In genomic region chr15:40345225-40345866, GRCh38 we compare ENCODE assay signal across 26 cellular contexts. TPM values are rescaled to one million over a fixed set of nuclear protein-coding genes. Genes with fewer than 3 reads are reported as not detected.
DNase-seq lines count a peak whose midpoint lies in the region; FAIRE-seq and TF ChIP-seq lines count a peak whose summit lies in the region.
"Had no signal": no experiment of that assay in that cellular context is flagged by ENCODE, and none has a peak within 500 bp of the region (broad histone marks: within the 10 kb centered on the region; RNA-seq: fewer than 3 reads in every experiment).

No MANE protein-coding gene starts in this region.

- H3K4me1 ChIP-seq in GM23248 (ENCODE audit: insufficient read depth) (peaks cover 32% of the 10 kb centered on the region), H1 (replicated peaks in 1 of 4; ENCODE audit: control insufficient read depth in 3 of 4, insufficient read depth in 4 of 4, low read length in 3 of 4) (peaks cover 0 to 14% (median 6%) of the 10 kb centered on the region in 4 experiments; a peak in 5 of 7 replicates), stomach (peaks cover 33 to 74% (median 68%) of the 10 kb centered on the region in 4 donors)

- TF ChIP-seq POLR2A in H1 (IDR thresholded peaks at IDR 0.05; ENCODE audit: control extremely low read depth in 1 of 2, low read depth in 2 of 2, low read length in 2 of 2): no peak
- no peak for TF ChIP-seq POLR2A in stomach (IDR thresholded peaks at IDR 0.05)

- H3K27ac ChIP-seq in GM23248 (no peak overlapping the region), H1 (ENCODE audit: low read depth, low read length) (no peak overlapping the region), stomach (peak overlapping the region; percentile 37 to 74 (median 71)), WERI-Rb-1 (no peak overlapping the region)
- H3K27ac ChIP-seq: epithelial cell of prostate, left ventricle myocardium inferior, SJCRH30 had no signal

- no peak overlapping the region for H2BK20ac ChIP-seq in H1 (ENCODE audit: low read length)

- no peaks in the 10 kb centered on the region for H3K27me3 Mint-ChIP-seq in activated T-helper 2 cell treated with anti-CD3 and anti-CD28 coated beads, Interferon-gamma antibody, Interleukin-2, Interleukin-4, amounts not matched to agents 10 μg/mL and 5 μg/mL and 100 μg/mL, durations not matched to agents 14 hours and 24 hours and 36 hours (ENCODE audit: low read depth)
- H3K27me3 Mint-ChIP-seq in CD14-positive monocyte (ENCODE audit: low read depth in 3 of 3): peaks cover 0 to 9% (median 7%) of the 10 kb centered on the region in 3 donors
- H3K27me3 Mint-ChIP-seq: activated B cell treated with CpG ODN at 0.5 μM for 24 hours; IgD-negative memory B cell; stimulated activated naive CD8-positive, alpha-beta T cell treated with anti-CD3 and anti-CD28 coated beads, Interleukin-15, Interleukin-2, amounts not matched to agents 100 ng/mL and 50 ng/mL, for 24 hours had no signal

- in situ Hi-C loops in GM23248 (cut with MboI): no loop called here

- H4K20me1 ChIP-seq in GM23248 (ENCODE audit: insufficient read depth) (no peaks in the 10 kb centered on the region), H1 (replicated peaks in 1 of 2; ENCODE audit: control insufficient read depth in 1 of 2, insufficient read depth in 2 of 2, low read length in 2 of 2) (no peaks in the 10 kb centered on the region)

- H2BK120ac ChIP-seq in H1 (replicated peaks; ENCODE audit: low read depth, low read length): no peak overlapping the region

- WGBS in GM23248 (ENCODE audit: low coverage in 1 of 2, low lambda C conversion rate in 2 of 2, missing lambda C conversion rate in 2 of 2), 2 experiments: 65 to 76% methylated on average over 10 of the region's 10 CpGs
- 84% methylated on average over 8 of the region's 10 CpGs; no CpG with 5 or more reads in 1 of the 2 experiments for WGBS in H1 (ENCODE audit: extremely low coverage in 1 of 2, insufficient coverage in 1 of 2, insufficient read length in 1 of 2, insufficient replicate concordance in 2 of 2, low coverage in 1 of 2, low lambda C conversion rate in 2 of 2, missing lambda C conversion rate in 1 of 2), 2 experiments
- WGBS in stomach, 5 donors: 70 to 77% (median 74%) methylated on average over 4 to 10 of the region's 10 CpGs

- H3K27ac Mint-ChIP-seq in activated T-helper 2 cell treated with anti-CD3 and anti-CD28 coated beads, Interferon-gamma antibody, Interleukin-2, Interleukin-4, amounts not matched to agents 10 μg/mL and 5 μg/mL and 100 μg/mL, durations not matched to agents 14 hours and 24 hours and 36 hours: no peak overlapping the region
- H3K27ac Mint-ChIP-seq in CD14-positive monocyte: no peak overlapping the region
- H3K27ac Mint-ChIP-seq: activated B cell treated with CpG ODN at 0.5 μM for 24 hours; activated naive CD4-positive, alpha-beta T cell treated with anti-CD3 and anti-CD28 coated beads, Interleukin-2, amount 10 ng/mL, durations not matched to agents 7 days and 5 days; activated T-helper 1 cell treated with anti-CD3 and anti-CD28 coated beads, Interleukin-12 subunit alpha, Interleukin-12 subunit beta, Interleukin-2, Interleukin-4 antibody, amounts not matched to agents 30 ng/mL and 10 ng/mL and 1 ng/mL, durations not matched to agents 14 hours and 24 hours and 36 hours; IgD-negative memory B cell; mesothelial cell of epicardium; natural killer cell; stimulated activated naive CD8-positive, alpha-beta T cell treated with anti-CD3 and anti-CD28 coated beads, Interleukin-15, Interleukin-2, amounts not matched to agents 100 ng/mL and 50 ng/mL, for 24 hours had no signal

- H3K23me2 ChIP-seq in H1 (ENCODE audit: low read depth, low read length): no peaks in the 10 kb centered on the region

- no peak overlapping the region for H2BK5ac ChIP-seq in H1 (ENCODE audit: low read depth, low read length)

- intact Hi-C loops in stomach (cut with DNase I; ENCODE audit: low total_unique reads): no loop called here
- intact Hi-C loops in activated T-helper 2 cell treated with anti-CD3 and anti-CD28 coated beads, Interferon-gamma antibody, Interleukin-2, Interleukin-4, amounts not matched to agents 10 μg/mL and 5 μg/mL and 100 μg/mL, durations not matched to agents 14 hours and 24 hours and 36 hours (cut with micrococcal nuclease): no loop called here
- intact Hi-C loops in CD14-positive monocyte (cut with micrococcal nuclease): loop anchor here in 1 of 2 donors (2.0 kb wide), 1 partner anchor 75 kb away; no protein-coding TSS in a partner anchor

- no peak overlapping the region for H3K56ac ChIP-seq in H1 (replicated peaks; ENCODE audit: insufficient read length, low read depth, low read length)

- no peaks in the 10 kb centered on the region for H3K79me1 ChIP-seq in H1 (ENCODE audit: low read depth, low read length)

- FAIRE-seq in H1 (lab: Jason Lieb, UNC): no peak
- FAIRE-seq: RCC 7860 had no signal

- H2BK15ac ChIP-seq in H1 (ENCODE audit: low read length): no peak overlapping the region

- H4K5ac ChIP-seq in H1 (ENCODE audit: insufficient read length, low read depth, low read length): no peak overlapping the region

- H2AK5ac ChIP-seq in H1 (ENCODE audit: low read depth, low read length): no peak overlapping the region

- H3K9me3 ChIP-seq in GM23248 (ENCODE audit: low read depth) (no peaks in the 10 kb centered on the region), H1 (ENCODE audit: insufficient read depth in 2 of 2, low read depth in 1 of 2, low read length in 1 of 2) (no peaks in the 10 kb centered on the region), stomach (no peaks in the 10 kb centered on the region), WERI-Rb-1 (ENCODE audit: severe bottlenecking) (no peaks in the 10 kb centered on the region)
- H3K9me3 ChIP-seq: left ventricle myocardium inferior, SJCRH30 had no signal

- H3K4me1 Mint-ChIP-seq in activated T-helper 2 cell treated with anti-CD3 and anti-CD28 coated beads, Interferon-gamma antibody, Interleukin-2, Interleukin-4, amounts not matched to agents 10 μg/mL and 5 μg/mL and 100 μg/mL, durations not matched to agents 14 hours and 24 hours and 36 hours (ENCODE audit: low read depth): no peaks in the 10 kb centered on the region
- H3K4me1 Mint-ChIP-seq in CD14-positive monocyte: peaks cover 26% of the 10 kb centered on the region
- H3K4me1 Mint-ChIP-seq: activated B cell treated with CpG ODN at 0.5 μM for 24 hours; activated naive CD4-positive, alpha-beta T cell treated with anti-CD3 and anti-CD28 coated beads, Interleukin-2, amount 10 ng/mL, durations not matched to agents 7 days and 5 days had no signal

- DNase-seq in GM23248: no peak
- DNase-seq in H1 (ENCODE audit: low read depth in 1 of 2, low spot score in 2 of 2): no peak
- no peak for DNase-seq in stomach
- DNase-seq in activated T-helper 2 cell treated with anti-CD3 and anti-CD28 coated beads, Interferon-gamma antibody, Interleukin-2, Interleukin-4, amounts not matched to agents 10 μg/mL and 5 μg/mL and 100 μg/mL, durations not matched to agents 14 hours and 24 hours and 36 hours (ENCODE audit: low spot score): no peak
- no peak for DNase-seq in WERI-Rb-1
- no peak for DNase-seq in CD14-positive monocyte (ENCODE audit: low spot score)
- DNase-seq: GF-D8, islet precursor cell, left ventricle myocardium inferior, NCI-H187 treated with DMSO at 0.1 percent for 48 hours, NCI-H524 treated with DMSO at 0.1 percent for 48 hours, T1000 had no signal

- H3K79me2 ChIP-seq in GM23248 (ENCODE audit: insufficient read depth): peaks cover under 1% of the 10 kb centered on the region; the same call in 1 of the 2 replicates
- no peaks in the 10 kb centered on the region for H3K79me2 ChIP-seq in H1 (ENCODE audit: control insufficient read depth in 1 of 2, insufficient read depth in 2 of 2, low read length in 2 of 2)

- H4K8ac ChIP-seq in H1 (ENCODE audit: extremely low read depth, insufficient read depth, low read length): peak overlapping the region; percentile 36; the same call in 1 of the 2 replicates

- H3K4me3 ChIP-seq in GM23248 (no peak overlapping the region), H1 (ENCODE audit: extremely low read depth in 1 of 4, insufficient read depth in 2 of 4, low read depth in 3 of 4, low read length in 4 of 4) (no peak overlapping the region), stomach (peak overlapping the region in 1 of 4 donors; percentile 3), WERI-Rb-1 (ENCODE audit: low read depth, low read length) (no peak overlapping the region)
- H3K4me3 ChIP-seq: left ventricle myocardium inferior, SJCRH30, skin epidermis had no signal

- 0 out of 2 replicates have a peak overlapping the region, but pooled peaks have one; percentile 39 for H2BK12ac ChIP-seq in H1 (ENCODE audit: low read depth, low read length)

- no peak overlapping the region for H3K4me3 Mint-ChIP-seq in activated T-helper 2 cell treated with anti-CD3 and anti-CD28 coated beads, Interferon-gamma antibody, Interleukin-2, Interleukin-4, amounts not matched to agents 10 μg/mL and 5 μg/mL and 100 μg/mL, durations not matched to agents 14 hours and 24 hours and 36 hours (ENCODE audit: low read depth)
- no peak overlapping the region for H3K4me3 Mint-ChIP-seq in CD14-positive monocyte
- H3K4me3 Mint-ChIP-seq: activated B cell treated with CpG ODN at 0.5 μM for 24 hours; activated naive CD4-positive, alpha-beta T cell treated with anti-CD3 and anti-CD28 coated beads, Interleukin-2, amount 10 ng/mL, durations not matched to agents 7 days and 5 days; activated T-helper 1 cell treated with anti-CD3 and anti-CD28 coated beads, Interleukin-12 subunit alpha, Interleukin-12 subunit beta, Interleukin-2, Interleukin-4 antibody, amounts not matched to agents 30 ng/mL and 10 ng/mL and 1 ng/mL, durations not matched to agents 14 hours and 24 hours and 36 hours; mesothelial cell of epicardium; natural killer cell; stimulated activated naive CD8-positive, alpha-beta T cell treated with anti-CD3 and anti-CD28 coated beads, Interleukin-15, Interleukin-2, amounts not matched to agents 100 ng/mL and 50 ng/mL, for 24 hours had no signal

- H4K91ac ChIP-seq in H1 (replicated peaks; ENCODE audit: insufficient read length, low read length): no peak overlapping the region

- peaks cover 19% of the 10 kb centered on the region for H3F3A ChIP-seq in GM23248 (ENCODE audit: insufficient read depth)

- H3K4me2 ChIP-seq in GM23248 (ENCODE audit: unreplicated experiment): no peak overlapping the region
- H3K4me2 ChIP-seq in H1 (ENCODE audit: insufficient read depth in 1 of 2, low read depth in 2 of 2, low read length in 2 of 2): no peak overlapping the region

- H3K18ac ChIP-seq in H1 (ENCODE audit: extremely low read depth, low read length): no peak overlapping the region

- H3K9me3 Mint-ChIP-seq in activated T-helper 2 cell treated with anti-CD3 and anti-CD28 coated beads, Interferon-gamma antibody, Interleukin-2, Interleukin-4, amounts not matched to agents 10 μg/mL and 5 μg/mL and 100 μg/mL, durations not matched to agents 14 hours and 24 hours and 36 hours: no peaks in the 10 kb centered on the region
- peaks cover 0 to 5% (median 0%) of the 10 kb centered on the region in 7 donors for H3K9me3 Mint-ChIP-seq in CD14-positive monocyte
- H3K9me3 Mint-ChIP-seq: activated B cell treated with CpG ODN at 0.5 μM for 24 hours; activated naive CD4-positive, alpha-beta T cell treated with anti-CD3 and anti-CD28 coated beads, Interleukin-2, amount 10 ng/mL, durations not matched to agents 7 days and 5 days; activated T-helper 1 cell treated with anti-CD3 and anti-CD28 coated beads, Interleukin-12 subunit alpha, Interleukin-12 subunit beta, Interleukin-2, Interleukin-4 antibody, amounts not matched to agents 30 ng/mL and 10 ng/mL and 1 ng/mL, durations not matched to agents 14 hours and 24 hours and 36 hours; IgD-negative memory B cell; mesothelial cell of epicardium; natural killer cell; stimulated activated naive CD8-positive, alpha-beta T cell treated with anti-CD3 and anti-CD28 coated beads, Interleukin-15, Interleukin-2, amounts not matched to agents 100 ng/mL and 50 ng/mL, for 24 hours had no signal

- H3K9ac ChIP-seq in GM23248 (no peak overlapping the region), H1 (replicated peaks in 1 of 4; ENCODE audit: extremely low read depth in 1 of 4, low read depth in 3 of 4, low read length in 3 of 4) (no peak overlapping the region)

- TF ChIP-seq EP300 in H1 (IDR thresholded peaks at IDR 0.05; ENCODE audit: borderline replicate concordance in 1 of 2, low read depth in 2 of 2, low read length in 2 of 2): no peak
- no peak for TF ChIP-seq EP300 in stomach (IDR thresholded peaks at IDR 0.05)

- H3K14ac ChIP-seq in H1 (ENCODE audit: insufficient read length): no peak overlapping the region

- H3K4ac ChIP-seq in H1 (replicated peaks; ENCODE audit: insufficient read length, low read depth, low read length): no peak overlapping the region

- CTCF ChIA-PET in H1 (lab: Charles Lee; ENCODE audit: partially characterized antibody): interaction anchor here (1.1 to 27.4 kb wide), 15 partner anchors 5 to 84 kb away, joined by 4 to 584 read pairs (median 59); partner anchors contain the start of genes ANKRD63, CCDC9B, DISP2 and INAFM2

- TF ChIP-seq RAD21 in H1 (IDR thresholded peaks at IDR 0.05 in 1 of 2, conservative IDR thresholded peaks at IDR 0.05 in 1 of 2; ENCODE audit: low read depth in 2 of 2, low read length in 2 of 2): no peak

- POLR2A ChIA-PET in H1 (lab: Charles Lee; ENCODE audit: partially characterized antibody): interaction anchor here (0.6 to 1.7 kb wide), 4 partner anchors 9 to 167 kb away, joined by 3 to 6 read pairs (median 4); no protein-coding TSS in a partner anchor

- H2AFZ ChIP-seq in GM23248 (peak overlapping the region; percentile 30; the same call in 1 of the 2 replicates), H1 (ENCODE audit: low read length) (no peak overlapping the region)

- H3K23ac ChIP-seq in H1 (ENCODE audit: insufficient read length): no peak overlapping the region

- H3K36me3 ChIP-seq in GM23248 (ENCODE audit: low read depth): no peaks in the 10 kb centered on the region
- no peaks in the 10 kb centered on the region for H3K36me3 ChIP-seq in H1 (ENCODE audit: control insufficient read depth in 2 of 4, insufficient read depth in 4 of 4, low read length in 3 of 4)
- H3K36me3 ChIP-seq in stomach: no peaks in the 10 kb centered on the region
- H3K36me3 ChIP-seq in WERI-Rb-1: no peaks in the 10 kb centered on the region
- H3K36me3 ChIP-seq: left ventricle myocardium inferior, SJCRH30 had no signal

- H3K27me3 ChIP-seq in GM23248 (replicated peaks; ENCODE audit: insufficient read depth) (no peaks in the 10 kb centered on the region), H1 (replicated peaks in 1 of 4; ENCODE audit: control insufficient read depth in 3 of 4, extremely low read depth in 1 of 4, insufficient read depth in 3 of 4, low read length in 3 of 4) (no peaks in the 10 kb centered on the region), stomach (no peaks in the 10 kb centered on the region), WERI-Rb-1 (ENCODE audit: insufficient read depth, low read depth, severe bottlenecking) (no peaks in the 10 kb centered on the region)

- TF ChIP-seq CTCF in H1 (IDR thresholded peaks at IDR 0.05; ENCODE audit: control extremely low read depth in 1 of 3, insufficient read depth in 1 of 3, low read depth in 1 of 3, low read length in 3 of 3) (no peak), stomach (IDR thresholded peaks at IDR 0.05) (no peak), WERI-Rb-1 (IDR thresholded peaks at IDR 0.05; ENCODE audit: low read depth, low read length) (no peak), CD14-positive monocyte (IDR thresholded peaks at IDR 0.05) (no peak)

- H3K9me2 ChIP-seq in GM23248 (ENCODE audit: insufficient read depth): no peaks in the 10 kb centered on the region

- no peaks in the 10 kb centered on the region for H3K36me3 Mint-ChIP-seq in activated T-helper 2 cell treated with anti-CD3 and anti-CD28 coated beads, Interferon-gamma antibody, Interleukin-2, Interleukin-4, amounts not matched to agents 10 μg/mL and 5 μg/mL and 100 μg/mL, durations not matched to agents 14 hours and 24 hours and 36 hours (ENCODE audit: low read depth)
- no peaks in the 10 kb centered on the region for H3K36me3 Mint-ChIP-seq in CD14-positive monocyte
- H3K36me3 Mint-ChIP-seq: activated naive CD4-positive, alpha-beta T cell treated with anti-CD3 and anti-CD28 coated beads, Interleukin-2, amount 10 ng/mL, durations not matched to agents 7 days and 5 days; mesothelial cell of epicardium; natural killer cell had no signal

RNA-seq across cellular contexts. Expression of gene CCDC9B, which starts 4.6 kb away (rescaled TPM):
- 16.9 and 19.6 TPM in 2 replicates for total RNA-seq in GM23248 (2014; rRNA removed; shearing (Covaris generic))
- polyA plus RNA-seq in GM23248 (2016; fragmentation: Nextera tagmentation; extraction: Ambion mirVana) (28.8 and 33.1 TPM in 2 replicates), H1 (2011; rRNA removed) (0.45 and 0.63 TPM in 2 replicates), stomach (1 to 10 TPM; 2.9 to 9.7 (median 8.2) TPM), CD14-positive monocyte (under 1 TPM; 0.13 to 0.39 TPM)
- 0.33 and 0.78 TPM in 2 replicates for total RNA-seq in H1 (2021; fragmentation: NEBNext Ultra II Directional; extraction: Animal tissue kit (Norgen Biotek cat#: 25700))
- polyA plus RNA-seq in H1 (2011; cell fraction: cytosol; rRNA removed): 0.10 TPM
- 0.73 TPM for polyA plus RNA-seq in H1 (2011; cell fraction: nucleus; rRNA removed)
- polyA plus RNA-seq in H1 (2012, experiment 1 of 2): 0.62 to 1.1 TPM (median 0.85 TPM) in 4 replicates
- 0.25 TPM for polyA plus RNA-seq in H1 (2012, experiment 2 of 2)
- 0.71 TPM for polyA plus RNA-seq in H1 (2013, experiment 1 of 2)
- 0.50 TPM for polyA plus RNA-seq in H1 (2013, experiment 2 of 2)
- 0.22 and 0.50 TPM in 2 replicates for polyA minus RNA-seq in H1 (2011; rRNA and poly(A)+ RNA removed)
- 0.66 TPM for polyA minus RNA-seq in H1 (2011; cell fraction: cytosol; rRNA and poly(A)+ RNA removed)
- 1.8 TPM for polyA minus RNA-seq in H1 (2011; cell fraction: nucleus; rRNA and poly(A)+ RNA removed)
- 10 to 100 TPM in 4 of 5 donors, under 1 TPM in 1; 0.58 to 39.3 (median 21.1) TPM for total RNA-seq in stomach
- 0.34 and 0.41 TPM in 2 replicates for total RNA-seq in activated T-helper 2 cell treated with anti-CD3 and anti-CD28 coated beads, Interferon-gamma antibody, Interleukin-2, Interleukin-4, amounts not matched to agents 10 μg/mL and 5 μg/mL and 100 μg/mL, durations not matched to agents 14 hours and 24 hours and 36 hours

RNA-seq across cellular contexts. Expression of gene PHGR1, which starts 5.5 kb away (rescaled TPM):
- not detected in 2 replicates for total RNA-seq in GM23248 (2014; rRNA removed; shearing (Covaris generic))
- polyA plus RNA-seq in GM23248 (2016; fragmentation: Nextera tagmentation; extraction: Ambion mirVana) (not detected in 2 replicates), H1 (2011; rRNA removed) (not detected in 2 replicates), stomach (1,000 to 10,000 TPM in 1 of 3 donors, 100 to 1,000 TPM in 2; 132 to 2,907 (median 156) TPM), CD14-positive monocyte (not detected)
- not detected in 2 replicates for total RNA-seq in H1 (2021; fragmentation: NEBNext Ultra II Directional; extraction: Animal tissue kit (Norgen Biotek cat#: 25700))
- not detected for polyA plus RNA-seq in H1 (2011; cell fraction: cytosol; rRNA removed)
- not detected for polyA plus RNA-seq in H1 (2011; cell fraction: nucleus; rRNA removed)
- polyA plus RNA-seq in H1 (2012, experiment 1 of 2): not detected in 4 replicates
- polyA plus RNA-seq in H1 (2012, experiment 2 of 2): not detected
- polyA plus RNA-seq in H1 (2013, experiment 1 of 2): not detected
- not detected for polyA plus RNA-seq in H1 (2013, experiment 2 of 2)
- polyA minus RNA-seq in H1 (2011; rRNA and poly(A)+ RNA removed): not detected in 2 replicates
- polyA minus RNA-seq in H1 (2011; cell fraction: cytosol; rRNA and poly(A)+ RNA removed): not detected
- polyA minus RNA-seq in H1 (2011; cell fraction: nucleus; rRNA and poly(A)+ RNA removed): not detected
- total RNA-seq in stomach: 1,000 to 10,000 TPM in 1 of 5 donors, 10 to 100 TPM in 2, 1 to 10 TPM in 1, not detected in 1; 4.7 to 1,748 (median 37.2) TPM
- total RNA-seq in activated T-helper 2 cell treated with anti-CD3 and anti-CD28 coated beads, Interferon-gamma antibody, Interleukin-2, Interleukin-4, amounts not matched to agents 10 μg/mL and 5 μg/mL and 100 μg/mL, durations not matched to agents 14 hours and 24 hours and 36 hours: not detected in 2 replicates
- total RNA-seq: activated B cell treated with CpG ODN at 0.5 μM for 24 hours; activated T-helper 1 cell treated with anti-CD3 and anti-CD28 coated beads, Interleukin-12 subunit alpha, Interleukin-12 subunit beta, Interleukin-2, Interleukin-4 antibody, amounts not matched to agents 30 ng/mL and 10 ng/mL and 1 ng/mL, durations not matched to agents 14 hours and 24 hours and 36 hours; H7; left ventricle myocardium inferior; mesothelial cell of epicardium; natural killer cell; omental fat pad; SJCRH30 had no signal
- polyA plus RNA-seq: BJ, IgD-negative memory B cell had no signal

RNA-seq across cellular contexts. Expression of gene DISP2, which starts 12.7 kb away (rescaled TPM):
- 0.11 and 0.13 TPM in 2 replicates for total RNA-seq in GM23248 (2014; rRNA removed; shearing (Covaris generic))
- 0.13 and 0.51 TPM in 2 replicates for polyA plus RNA-seq in GM23248 (2016; fragmentation: Nextera tagmentation; extraction: Ambion mirVana)
- 1.2 and 3.4 TPM in 2 replicates for total RNA-seq in H1 (2021; fragmentation: NEBNext Ultra II Directional; extraction: Animal tissue kit (Norgen Biotek cat#: 25700))
- polyA plus RNA-seq in H1 (2011; rRNA removed): 0.45 and 0.72 TPM in 2 replicates
- polyA plus RNA-seq in H1 (2011; cell fraction: cytosol; rRNA removed): 0.36 TPM
- 1.1 TPM for polyA plus RNA-seq in H1 (2011; cell fraction: nucleus; rRNA removed)
- polyA plus RNA-seq in H1 (2012, experiment 1 of 2): 1.3 to 2.7 TPM (median 2.0 TPM) in 4 replicates
- 1.4 TPM for polyA plus RNA-seq in H1 (2012, experiment 2 of 2)
- polyA plus RNA-seq in H1 (2013, experiment 1 of 2): 4.3 TPM
- polyA plus RNA-seq in H1 (2013, experiment 2 of 2): 4.1 TPM
- 0.56 and 1.6 TPM in 2 replicates for polyA minus RNA-seq in H1 (2011; rRNA and poly(A)+ RNA removed)
- polyA minus RNA-seq in H1 (2011; cell fraction: cytosol; rRNA and poly(A)+ RNA removed): 0.73 TPM
- 2.2 TPM for polyA minus RNA-seq in H1 (2011; cell fraction: nucleus; rRNA and poly(A)+ RNA removed)
- total RNA-seq in stomach: 10 to 100 TPM in 1 of 5 donors, under 1 TPM in 3, not detected in 1; 0.29 to 10.1 (median 0.48) TPM
- 1 to 10 TPM in 1 of 3 donors, under 1 TPM in 2; 0.15 to 1.7 (median 0.93) TPM for polyA plus RNA-seq in stomach
- total RNA-seq in activated T-helper 2 cell treated with anti-CD3 and anti-CD28 coated beads, Interferon-gamma antibody, Interleukin-2, Interleukin-4, amounts not matched to agents 10 μg/mL and 5 μg/mL and 100 μg/mL, durations not matched to agents 14 hours and 24 hours and 36 hours: 0.05 and 0.39 TPM in 2 replicates
- polyA plus RNA-seq in CD14-positive monocyte: under 1 TPM in 1 of 2 donors, not detected in 1; 0.01 TPM

RNA-seq across cellular contexts. Expression of gene INAFM2, which starts 21.9 kb away (rescaled TPM):
- total RNA-seq in GM23248 (2014; rRNA removed; shearing (Covaris generic)): 16.6 and 19.9 TPM in 2 replicates
- polyA plus RNA-seq in GM23248 (2016; fragmentation: Nextera tagmentation; extraction: Ambion mirVana): 3.9 and 4.5 TPM in 2 replicates
- total RNA-seq in H1 (2021; fragmentation: NEBNext Ultra II Directional; extraction: Animal tissue kit (Norgen Biotek cat#: 25700)): 35.1 and 38.2 TPM in 2 replicates
- polyA plus RNA-seq in H1 (2011; rRNA removed): 9.6 and 15.3 TPM in 2 replicates
- 11.9 TPM for polyA plus RNA-seq in H1 (2011; cell fraction: cytosol; rRNA removed)
- polyA plus RNA-seq in H1 (2011; cell fraction: nucleus; rRNA removed): 9.2 TPM
- polyA plus RNA-seq in H1 (2012, experiment 1 of 2): 16.0 to 31.4 TPM (median 18.6 TPM) in 4 replicates
- polyA plus RNA-seq in H1 (2012, experiment 2 of 2): 19.4 TPM
- 39.7 TPM for polyA plus RNA-seq in H1 (2013, experiment 1 of 2)
- polyA plus RNA-seq in H1 (2013, experiment 2 of 2): 42.5 TPM
- polyA minus RNA-seq in H1 (2011; rRNA and poly(A)+ RNA removed): 8.6 and 10.5 TPM in 2 replicates
- 10.1 TPM for polyA minus RNA-seq in H1 (2011; cell fraction: cytosol; rRNA and poly(A)+ RNA removed)
- polyA minus RNA-seq in H1 (2011; cell fraction: nucleus; rRNA and poly(A)+ RNA removed): 14.0 TPM
- 10 to 100 TPM; 16.4 to 65.2 (median 21.6) TPM for total RNA-seq in stomach
- 10 to 100 TPM in 1 of 3 donors, 1 to 10 TPM in 2; 3.4 to 20.5 (median 8.8) TPM for polyA plus RNA-seq in stomach
- total RNA-seq in activated T-helper 2 cell treated with anti-CD3 and anti-CD28 coated beads, Interferon-gamma antibody, Interleukin-2, Interleukin-4, amounts not matched to agents 10 μg/mL and 5 μg/mL and 100 μg/mL, durations not matched to agents 14 hours and 24 hours and 36 hours: 16.7 and 17.9 TPM in 2 replicates
- polyA plus RNA-seq in CD14-positive monocyte: 1 to 10 TPM; 5.1 to 8.3 TPM

RNA-seq across cellular contexts. Expression of gene KNSTRN, which starts 37.2 kb away (rescaled TPM):
- 31.1 and 35.8 TPM in 2 replicates for total RNA-seq in GM23248 (2014; rRNA removed; shearing (Covaris generic))
- 37.7 and 37.8 TPM in 2 replicates for polyA plus RNA-seq in GM23248 (2016; fragmentation: Nextera tagmentation; extraction: Ambion mirVana)
- 67.4 and 79.4 TPM in 2 replicates for total RNA-seq in H1 (2021; fragmentation: NEBNext Ultra II Directional; extraction: Animal tissue kit (Norgen Biotek cat#: 25700))
- polyA plus RNA-seq in H1 (2011; rRNA removed): 18.6 and 25.1 TPM in 2 replicates
- 37.1 TPM for polyA plus RNA-seq in H1 (2011; cell fraction: cytosol; rRNA removed)
- polyA plus RNA-seq in H1 (2011; cell fraction: nucleus; rRNA removed): 14.9 TPM
- polyA plus RNA-seq in H1 (2012, experiment 1 of 2): 46.3 to 58.7 TPM (median 54.4 TPM) in 4 replicates
- 13.2 TPM for polyA plus RNA-seq in H1 (2012, experiment 2 of 2)
- 44.8 TPM for polyA plus RNA-seq in H1 (2013, experiment 1 of 2)
- 47.3 TPM for polyA plus RNA-seq in H1 (2013, experiment 2 of 2)
- polyA minus RNA-seq in H1 (2011; rRNA and poly(A)+ RNA removed): 56.8 and 70.3 TPM in 2 replicates
- polyA minus RNA-seq in H1 (2011; cell fraction: cytosol; rRNA and poly(A)+ RNA removed): 26.3 TPM
- polyA minus RNA-seq in H1 (2011; cell fraction: nucleus; rRNA and poly(A)+ RNA removed): 27.9 TPM
- 10 to 100 TPM in 3 of 5 donors, 1 to 10 TPM in 2; 4.0 to 15.6 (median 10.7) TPM for total RNA-seq in stomach
- 10 to 100 TPM; 13.9 to 16.3 (median 16.0) TPM for polyA plus RNA-seq in stomach
- total RNA-seq in activated T-helper 2 cell treated with anti-CD3 and anti-CD28 coated beads, Interferon-gamma antibody, Interleukin-2, Interleukin-4, amounts not matched to agents 10 μg/mL and 5 μg/mL and 100 μg/mL, durations not matched to agents 14 hours and 24 hours and 36 hours: 48.1 and 49.9 TPM in 2 replicates
- polyA plus RNA-seq in CD14-positive monocyte: 1 to 10 TPM; 5.4 to 7.9 TPM

Comparison
In these comparisons a context has a peak if more than half of its experiments do, and no peak if none do; other contexts are left out.
1. H3K27ac ChIP-seq: peak in stomach (5 of 5); none in GM23248 (single experiment), H1 (single experiment) and WERI-Rb-1 (single experiment).